In genomic region chr19:2084993-2085720, GRCh38 we compare ENCODE assay signal across 8 cellular contexts. TPM values are rescaled to one million over a fixed set of nuclear protein-coding genes. Genes with fewer than 3 reads are reported as not detected.
DNase-seq lines count a peak whose midpoint lies in the region; ATAC-seq and TF ChIP-seq lines count a peak whose summit lies in the region.

No MANE protein-coding gene starts in this region.

- peaks cover 0 to 14% (median 5%) of the 10 kb centered on the region in 4 donors for H3K4me1 ChIP-seq in right lobe of liver

- intact Hi-C loops in right lobe of liver (cut with DNase I), result no loop called here

- peak overlapping the region in 2 of 3 donors; percentile 73 to 78 for H3K27ac ChIP-seq in right lobe of liver

- H3K36me3 ChIP-seq in right lobe of liver, result peaks cover 0 to 5% (median 0%) of the 10 kb centered on the region in 4 donors

- peak; percentile 87 for DNase-seq in GM10266 (ENCODE audit: extremely low spot score)
- peak; percentile 82 to 98 (median 90) for DNase-seq in T-helper 1 cell
- peak; percentile 81 for DNase-seq in activated naive CD8-positive, alpha-beta T cell treated with anti-CD3 and anti-CD28 coated beads, Interleukin-2, amount 50 U/mL, for 16 hours (ENCODE audit: low read depth, low spot score)
- DNase-seq in right lobe of liver, result peak; percentile 73 to 84 (median 74)
- DNase-seq in stimulated activated CD8-positive, alpha-beta memory T cell treated with anti-CD3 and anti-CD28 coated beads, Interleukin-4, amount 100 ng/mL, for 1 hour (ENCODE audit: low read depth in 2 of 2, low spot score in 1 of 2), result peak; percentile 89 to 92
- no peak for DNase-seq in middle frontal gyrus (ENCODE audit: extremely low spot score, low spot score)
- no peak for DNase-seq in retina

- no peaks in the 10 kb centered on the region for H3K27me3 ChIP-seq in right lobe of liver

- 48% methylated on average over 14 of the region's 28 CpGs for WGBS in right lobe of liver (ENCODE audit: insufficient coverage, low coverage, low lambda C conversion rate, missing lambda C conversion rate)

- H3K9me3 ChIP-seq in right lobe of liver, result no peaks in the 10 kb centered on the region

- peak overlapping the region in 1 of 3 donors; percentile 27 for H3K4me3 ChIP-seq in right lobe of liver

- TF ChIP-seq POLR2A in right lobe of liver (IDR thresholded peaks at IDR 0.05), result no peak

- ATAC-seq in HG02943 (IDR thresholded peaks at IDR 0.05; ENCODE audit: low read depth, unreplicated experiment) (peak; percentile 42), right lobe of liver (peak; percentile 38 to 69 (median 64))

- TF ChIP-seq CTCF in GM10266 (IDR thresholded peaks at IDR 0.05; ENCODE audit: control insufficient read depth, insufficient read depth, low read depth, missing control alignments) (no peak), right lobe of liver (IDR thresholded peaks at IDR 0.05) (no peak)

RNA-seq across cellular contexts. Expression of gene MOB3A, which starts 11.0 kb away (rescaled TPM):
- 10 to 100 TPM in 4 of 6 experiments, 1 to 10 TPM in 2; 8.3 to 13.8 (median 10.8) TPM for total RNA-seq in right lobe of liver

RNA-seq across cellular contexts. Expression of gene IZUMO4, which starts 11.6 kb away (rescaled TPM):
- 1 to 10 TPM in 5 of 6 experiments, not detected in 1; 1.2 to 6.9 (median 4.2) TPM for total RNA-seq in right lobe of liver

RNA-seq across cellular contexts. Expression of gene MKNK2, which starts 34.1 kb away (rescaled TPM):
- 100 to 1,000 TPM in 4 of 6 experiments, 10 to 100 TPM in 2; 80.5 to 218 (median 117) TPM for total RNA-seq in right lobe of liver

Comparison
In these comparisons a context has a peak if more than half of its experiments do, and no peak if none do; other contexts are left out.
1. DNase-seq: peak in GM10266 (single experiment), T-helper 1 cell (5 of 5), activated naive CD8-positive, alpha-beta T cell treated with anti-CD3 and anti-CD28 coated beads, Interleukin-2, amount 50 U/mL, for 16 hours (single experiment), right lobe of liver (3 of 3) and stimulated activated CD8-positive, alpha-beta memory T cell treated with anti-CD3 and anti-CD28 coated beads, Interleukin-4, amount 100 ng/mL, for 1 hour (2 of 2); none in middle frontal gyrus (single experiment) and retina (single experiment).